ENCODE assay signal across 9 cellular contexts in the genomic region with DNA sequence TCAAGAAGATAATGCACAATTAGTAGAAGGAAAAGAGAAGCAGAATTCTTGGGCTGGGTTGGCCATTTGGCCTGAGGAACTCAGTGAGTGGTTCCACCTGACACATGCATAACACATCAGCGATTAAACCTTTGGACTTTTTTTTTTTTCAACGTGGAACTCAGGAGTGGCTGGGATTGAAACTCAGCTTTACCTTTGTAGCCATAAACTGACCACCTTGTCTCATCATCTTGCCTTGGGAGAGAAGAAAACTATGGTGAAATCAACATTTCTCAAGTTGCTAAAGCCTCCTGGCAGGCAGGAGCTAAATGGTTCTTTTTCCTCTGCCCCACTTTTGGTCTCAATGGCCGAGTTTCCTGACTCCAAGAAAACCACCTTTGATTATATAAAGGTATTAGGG. TPM values are rescaled to one million over a fixed set of nuclear protein-coding genes. Genes with fewer than 3 reads are reported as not detected.
DNase-seq lines count a peak whose midpoint lies in the region; ATAC-seq and TF ChIP-seq lines count a peak whose summit lies in the region.
"Had no signal": no experiment of that assay in that cellular context is flagged by ENCODE, and none has a peak within 500 bp of the region (broad histone marks: within the 10 kb centered on the region; RNA-seq: fewer than 3 reads in every experiment).

No MANE protein-coding gene starts in this region.

- H3K4me1 Mint-ChIP-seq in HFFc6 (ENCODE audit: low read depth): peaks cover 41% of the 10 kb centered on the region
- peaks cover 16% of the 10 kb centered on the region for H3K4me1 Mint-ChIP-seq in activated T-helper 17 cell treated with anti-CD3 and anti-CD28 coated beads, Interleukin-2, amount 50 U/mL, for 72 hours
- peaks cover 18% of the 10 kb centered on the region for H3K4me1 Mint-ChIP-seq in stimulated activated effector memory CD8-positive, alpha-beta T cell treated with anti-CD3 and anti-CD28 coated beads, Interleukin-12 subunit alpha, Interleukin-12 subunit beta, amount 100 ng/mL, for 72 hours

- no peak for DNase-seq in HFFc6
- no peak for DNase-seq in stimulated activated effector memory CD8-positive, alpha-beta T cell treated with anti-CD3 and anti-CD28 coated beads, Interleukin-12 subunit alpha, Interleukin-12 subunit beta, amount 100 ng/mL, for 72 hours (ENCODE audit: low spot score in 2 of 2)
- no peak for DNase-seq in putamen (ENCODE audit: low spot score)
- DNase-seq in pons (ENCODE audit: low spot score): no peak
- no peak for DNase-seq in AG08395 (ENCODE audit: low spot score)

- H3K27me3 Mint-ChIP-seq in HFFc6 (ENCODE audit: insufficient read depth): no peaks in the 10 kb centered on the region
- no peaks in the 10 kb centered on the region for H3K27me3 Mint-ChIP-seq in activated T-helper 17 cell treated with anti-CD3 and anti-CD28 coated beads, Interleukin-2, amount 50 U/mL, for 72 hours

- ATAC-seq in activated T-helper 17 cell treated with anti-CD3 and anti-CD28 coated beads, Interleukin-2, amount 50 U/mL, for 72 hours (replicated peaks): no peak
- ATAC-seq in stimulated activated effector memory CD8-positive, alpha-beta T cell treated with anti-CD3 and anti-CD28 coated beads, Interleukin-12 subunit alpha, Interleukin-12 subunit beta, amount 100 ng/mL, for 72 hours: no peak
- ATAC-seq in GM18868 (IDR thresholded peaks at IDR 0.05; ENCODE audit: unreplicated experiment): no peak

- H3K4me3 ChIP-seq in iPS-11a (ENCODE audit: low read depth, low read length): peak overlapping the region; percentile 15

- no peaks in the 10 kb centered on the region for H3K36me3 Mint-ChIP-seq in HFFc6 (ENCODE audit: low read depth)
- H3K36me3 Mint-ChIP-seq in activated T-helper 17 cell treated with anti-CD3 and anti-CD28 coated beads, Interleukin-2, amount 50 U/mL, for 72 hours (ENCODE audit: low read depth): no peaks in the 10 kb centered on the region
- no peaks in the 10 kb centered on the region for H3K36me3 Mint-ChIP-seq in stimulated activated effector memory CD8-positive, alpha-beta T cell treated with anti-CD3 and anti-CD28 coated beads, Interleukin-12 subunit alpha, Interleukin-12 subunit beta, amount 100 ng/mL, for 72 hours

- no peaks in the 10 kb centered on the region for H3K9me3 Mint-ChIP-seq in HFFc6
- no peaks in the 10 kb centered on the region for H3K9me3 Mint-ChIP-seq in activated T-helper 17 cell treated with anti-CD3 and anti-CD28 coated beads, Interleukin-2, amount 50 U/mL, for 72 hours
- H3K9me3 Mint-ChIP-seq in stimulated activated effector memory CD8-positive, alpha-beta T cell treated with anti-CD3 and anti-CD28 coated beads, Interleukin-12 subunit alpha, Interleukin-12 subunit beta, amount 100 ng/mL, for 72 hours: no peaks in the 10 kb centered on the region

- peak overlapping the region; percentile 73 for H3K4me3 Mint-ChIP-seq in HFFc6
- H3K4me3 Mint-ChIP-seq in activated T-helper 17 cell treated with anti-CD3 and anti-CD28 coated beads, Interleukin-2, amount 50 U/mL, for 72 hours: peak overlapping the region; percentile 42
- H3K4me3 Mint-ChIP-seq in stimulated activated effector memory CD8-positive, alpha-beta T cell treated with anti-CD3 and anti-CD28 coated beads, Interleukin-12 subunit alpha, Interleukin-12 subunit beta, amount 100 ng/mL, for 72 hours: peak overlapping the region; percentile 46

- H3K27ac Mint-ChIP-seq in HFFc6: peak overlapping the region; percentile 59
- no peak overlapping the region for H3K27ac Mint-ChIP-seq in activated T-helper 17 cell treated with anti-CD3 and anti-CD28 coated beads, Interleukin-2, amount 50 U/mL, for 72 hours
- H3K27ac Mint-ChIP-seq in stimulated activated effector memory CD8-positive, alpha-beta T cell treated with anti-CD3 and anti-CD28 coated beads, Interleukin-12 subunit alpha, Interleukin-12 subunit beta, amount 100 ng/mL, for 72 hours: no peak overlapping the region

- TF ChIP-seq CTCF in HFFc6 (IDR thresholded peaks at IDR 0.05): no peak

RNA-seq across cellular contexts. Expression of a gene that starts 16.3 kb away (rescaled TPM):
- total RNA-seq in HFFc6 (2021; fragmentation: NEBNext Ultra II Directional; extraction: Animal tissue kit (Norgen Biotek cat#: 25700)): not detected
- under 1 TPM; 0.39 to 0.40 TPM for total RNA-seq in activated T-helper 17 cell treated with anti-CD3 and anti-CD28 coated beads, Interleukin-2, amount 50 U/mL, for 72 hours
- total RNA-seq: SK-MEL-5 had no signal
